In the genomic region with DNA sequence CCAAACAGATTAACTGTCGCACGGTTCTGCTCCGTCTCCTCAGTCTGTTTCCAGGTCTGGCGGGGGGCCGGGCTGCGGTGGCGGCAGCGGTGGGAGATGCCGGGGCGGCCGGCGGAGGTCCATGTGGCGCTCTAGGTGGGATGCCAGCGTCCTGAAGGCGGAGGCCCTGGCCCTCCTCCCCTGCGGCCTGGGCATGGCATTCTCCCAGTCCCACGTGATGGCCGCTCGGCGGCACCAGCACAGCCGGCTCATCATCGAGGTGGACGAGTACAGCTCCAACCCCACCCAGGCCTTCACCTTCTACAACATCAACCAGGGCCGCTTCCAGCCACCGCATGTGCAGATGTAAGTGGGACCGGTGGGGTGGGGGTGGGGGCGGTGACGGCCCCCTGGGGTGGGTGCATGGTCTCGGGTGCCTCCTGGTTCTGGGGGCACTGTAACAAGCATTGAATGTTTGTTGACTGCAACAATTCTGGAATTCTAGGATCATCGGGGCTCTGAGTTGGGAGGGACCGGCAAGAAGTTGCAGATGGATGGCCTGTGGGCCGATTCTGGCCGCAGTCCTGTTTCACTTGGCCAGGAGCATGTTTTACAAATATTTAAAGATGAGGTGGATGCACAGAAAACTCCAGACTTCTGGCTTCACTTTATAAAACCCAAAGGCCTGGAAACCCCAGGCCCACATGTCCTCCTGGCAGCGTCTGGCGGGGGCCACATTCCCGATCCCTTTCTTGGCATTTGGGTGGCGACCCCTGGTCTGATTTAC, we compare ENCODE assay signal across 35 cellular contexts. TPM values are rescaled to one million over a fixed set of nuclear protein-coding genes. Genes with fewer than 3 reads are reported as not detected.
"Had no signal": no experiment of that assay in that cellular context is flagged by ENCODE, and none has a peak within 500 bp of the region (broad histone marks: within the 10 kb centered on the region; RNA-seq: fewer than 3 reads in every experiment).

No MANE protein-coding gene starts in this region.

- ATAC-seq: activated CD8-positive, alpha-beta memory T cell treated with anti-CD3 and anti-CD28 coated beads, Interleukin-2, amount 10 ng/mL, durations not matched to agents 7 days and 5 days; activated CD8-positive, alpha-beta T cell treated with anti-CD3 and anti-CD28 coated beads, Interleukin-2, amount 10 ng/mL, durations not matched to agents 7 days and 5 days; activated naive CD4-positive, alpha-beta T cell treated with anti-CD3 and anti-CD28 coated beads, Interleukin-2, amount 50 U/mL, for 72 hours; esophagus mucosa; foreskin keratinocyte; heart right ventricle; left lung; naive thymus-derived CD4-positive, alpha-beta T cell; stimulated activated effector memory CD8-positive, alpha-beta T cell treated with anti-CD3 and anti-CD28 coated beads, Interleukin-12 subunit alpha, Interleukin-12 subunit beta, amount 100 ng/mL, for 72 hours had no signal

- H3K36me3 ChIP-seq: ascending aorta, cardiac muscle cell, heart right ventricle, left lung, sigmoid colon, thoracic aorta had no signal

- H3K4me2 ChIP-seq: SK-N-SH had no signal

- H3K9me3 Mint-ChIP-seq: activated B cell treated with CpG ODN at 0.5 μM for 24 hours; activated naive CD4-positive, alpha-beta T cell treated with anti-CD3 and anti-CD28 coated beads, Interleukin-2, amount 50 U/mL, for 72 hours; activated T-helper 2 cell treated with anti-CD3 and anti-CD28 coated beads, Interferon-gamma antibody, Interleukin-2, Interleukin-4, amounts not matched to agents 10 μg/mL and 5 μg/mL and 100 μg/mL, durations not matched to agents 14 hours and 24 hours and 36 hours; brain; endodermal cell; mesothelial cell of epicardium; naive thymus-derived CD4-positive, alpha-beta T cell; neural crest cell; stimulated activated effector memory CD8-positive, alpha-beta T cell treated with anti-CD3 and anti-CD28 coated beads, Interleukin-12 subunit alpha, Interleukin-12 subunit beta, amount 100 ng/mL, for 72 hours; stimulated activated naive CD8-positive, alpha-beta T cell treated with anti-CD3 and anti-CD28 coated beads, Interleukin-15, Interleukin-2, amounts not matched to agents 100 ng/mL and 50 ng/mL, for 24 hours; T-helper 1 cell treated with Interleukin-12 subunit alpha and Interleukin-12 subunit beta and Interleukin-4 antibody, amounts not matched to agents 30 μg/mL and 1 μg/mL, for 36 hours had no signal

- DNase-seq: activated B cell treated with CpG ODN at 0.5 μM for 24 hours; activated CD8-positive, alpha-beta memory T cell treated with anti-CD3 and anti-CD28 coated beads, Interleukin-2, amount 10 ng/mL, durations not matched to agents 7 days and 5 days; activated CD8-positive, alpha-beta T cell treated with anti-CD3 and anti-CD28 coated beads, Interleukin-2, amount 10 ng/mL, durations not matched to agents 7 days and 5 days; activated naive CD4-positive, alpha-beta T cell; activated T-cell treated with anti-CD3 and anti-CD28 coated beads, Interleukin-2, amount 50 U/mL, for 48 hours; endodermal cell; foreskin keratinocyte; heart right ventricle; kidney glomerular epithelial cell; left lung; mammary epithelial cell; naive thymus-derived CD4-positive, alpha-beta T cell; sigmoid colon; SK-N-SH; small intestine; stimulated activated CD4-positive, alpha-beta T cell treated with anti-CD3 and anti-CD28 coated beads, Interleukin-4, amount 100 ng/mL, for 24 hours; SW 1271; T-helper 9 cell; trophoblast cell had no signal

- H3K36me3 Mint-ChIP-seq: activated CD8-positive, alpha-beta memory T cell treated with anti-CD3 and anti-CD28 coated beads, Interleukin-2, amount 10 ng/mL, durations not matched to agents 7 days and 5 days; activated naive CD4-positive, alpha-beta T cell treated with anti-CD3 and anti-CD28 coated beads, Interleukin-2, amount 50 U/mL, for 72 hours; brain; mesothelial cell of epicardium; naive thymus-derived CD4-positive, alpha-beta T cell; stimulated activated effector memory CD8-positive, alpha-beta T cell treated with anti-CD3 and anti-CD28 coated beads, Interleukin-12 subunit alpha, Interleukin-12 subunit beta, amount 100 ng/mL, for 72 hours had no signal

- H3K4me1 ChIP-seq: ascending aorta, foreskin keratinocyte, heart right ventricle, left lung, sigmoid colon had no signal

- H3K27me3 Mint-ChIP-seq: brain had no signal

- FAIRE-seq: small intestine, urothelium cell line had no signal

- H3K4me3 ChIP-seq: ascending aorta, cardiac muscle cell, heart right ventricle, left lung, sigmoid colon, thoracic aorta had no signal

- H3K27me3 ChIP-seq: ascending aorta, cardiac muscle cell had no signal

- H3K9me3 ChIP-seq: ascending aorta, heart right ventricle, left lung, sigmoid colon, SK-N-SH, thoracic aorta had no signal

- H3K27ac Mint-ChIP-seq: activated B cell treated with CpG ODN at 0.5 μM for 24 hours; activated CD8-positive, alpha-beta memory T cell treated with anti-CD3 and anti-CD28 coated beads, Interleukin-2, amount 10 ng/mL, durations not matched to agents 7 days and 5 days; activated CD8-positive, alpha-beta T cell treated with anti-CD3 and anti-CD28 coated beads, Interleukin-2, amount 10 ng/mL, durations not matched to agents 7 days and 5 days; activated naive CD4-positive, alpha-beta T cell treated with anti-CD3 and anti-CD28 coated beads, Interleukin-2, amount 50 U/mL, for 72 hours; activated T-helper 2 cell treated with anti-CD3 and anti-CD28 coated beads, Interferon-gamma antibody, Interleukin-2, Interleukin-4, amounts not matched to agents 10 μg/mL and 5 μg/mL and 100 μg/mL, durations not matched to agents 14 hours and 24 hours and 36 hours; endodermal cell; mesothelial cell of epicardium; naive thymus-derived CD4-positive, alpha-beta T cell; stimulated activated effector memory CD8-positive, alpha-beta T cell treated with anti-CD3 and anti-CD28 coated beads, Interleukin-12 subunit alpha, Interleukin-12 subunit beta, amount 100 ng/mL, for 72 hours; stimulated activated naive CD8-positive, alpha-beta T cell treated with anti-CD3 and anti-CD28 coated beads, Interleukin-15, Interleukin-2, amounts not matched to agents 100 ng/mL and 50 ng/mL, for 24 hours; T-helper 1 cell treated with Interleukin-12 subunit alpha and Interleukin-12 subunit beta and Interleukin-4 antibody, amounts not matched to agents 30 μg/mL and 1 μg/mL, for 36 hours had no signal

- H3K4me1 Mint-ChIP-seq: activated B cell treated with CpG ODN at 0.5 μM for 24 hours; activated CD8-positive, alpha-beta memory T cell treated with anti-CD3 and anti-CD28 coated beads, Interleukin-2, amount 10 ng/mL, durations not matched to agents 7 days and 5 days; endodermal cell; mesothelial cell of epicardium; naive thymus-derived CD4-positive, alpha-beta T cell; stimulated activated effector memory CD8-positive, alpha-beta T cell treated with anti-CD3 and anti-CD28 coated beads, Interleukin-12 subunit alpha, Interleukin-12 subunit beta, amount 100 ng/mL, for 72 hours had no signal

- H3K9ac ChIP-seq: SK-N-SH had no signal

- H3K27ac ChIP-seq: ascending aorta, cardiac muscle cell, foreskin keratinocyte, heart right ventricle, left lung, sigmoid colon, thoracic aorta had no signal

- H3K4me3 Mint-ChIP-seq: activated B cell treated with CpG ODN at 0.5 μM for 24 hours; activated CD8-positive, alpha-beta memory T cell treated with anti-CD3 and anti-CD28 coated beads, Interleukin-2, amount 10 ng/mL, durations not matched to agents 7 days and 5 days; activated CD8-positive, alpha-beta T cell treated with anti-CD3 and anti-CD28 coated beads, Interleukin-2, amount 10 ng/mL, durations not matched to agents 7 days and 5 days; endodermal cell; mesothelial cell of epicardium; naive thymus-derived CD4-positive, alpha-beta T cell; neural crest cell; stimulated activated effector memory CD8-positive, alpha-beta T cell treated with anti-CD3 and anti-CD28 coated beads, Interleukin-12 subunit alpha, Interleukin-12 subunit beta, amount 100 ng/mL, for 72 hours; stimulated activated naive CD8-positive, alpha-beta T cell treated with anti-CD3 and anti-CD28 coated beads, Interleukin-15, Interleukin-2, amounts not matched to agents 100 ng/mL and 50 ng/mL, for 24 hours; T-helper 1 cell treated with Interleukin-12 subunit alpha and Interleukin-12 subunit beta and Interleukin-4 antibody, amounts not matched to agents 30 μg/mL and 1 μg/mL, for 36 hours had no signal

RNA-seq across cellular contexts. Expression of gene MPPED1, which starts 13.2 kb away (rescaled TPM):
- total RNA-seq: activated B cell treated with CpG ODN at 0.5 μM for 24 hours; activated CD8-positive, alpha-beta memory T cell treated with anti-CD3 and anti-CD28 coated beads, Interleukin-2, amount 10 ng/mL, durations not matched to agents 7 days and 5 days; activated CD8-positive, alpha-beta T cell treated with anti-CD3 and anti-CD28 coated beads, Interleukin-2, amount 10 ng/mL, durations not matched to agents 7 days and 5 days; activated naive CD4-positive, alpha-beta T cell treated with anti-CD3 and anti-CD28 coated beads, Interleukin-2, amount 50 U/mL, for 72 hours; activated T-helper 2 cell treated with anti-CD3 and anti-CD28 coated beads, Interferon-gamma antibody, Interleukin-2, Interleukin-4, amounts not matched to agents 10 μg/mL and 5 μg/mL and 100 μg/mL, durations not matched to agents 14 hours and 24 hours and 36 hours; ascending aorta; esophagus mucosa; foreskin keratinocyte; heart right ventricle; left lung; mammary epithelial cell; naive thymus-derived CD4-positive, alpha-beta T cell; osteoblast; posterior vena cava; sigmoid colon; subcutaneous adipose tissue; thoracic aorta had no signal
- polyA plus RNA-seq: cardiac muscle cell; foreskin keratinocyte; mammary epithelial cell; naive thymus-derived CD4-positive, alpha-beta T cell; sigmoid colon had no signal
